ENCODE assay signal across 16 cellular contexts in the genomic region with DNA sequence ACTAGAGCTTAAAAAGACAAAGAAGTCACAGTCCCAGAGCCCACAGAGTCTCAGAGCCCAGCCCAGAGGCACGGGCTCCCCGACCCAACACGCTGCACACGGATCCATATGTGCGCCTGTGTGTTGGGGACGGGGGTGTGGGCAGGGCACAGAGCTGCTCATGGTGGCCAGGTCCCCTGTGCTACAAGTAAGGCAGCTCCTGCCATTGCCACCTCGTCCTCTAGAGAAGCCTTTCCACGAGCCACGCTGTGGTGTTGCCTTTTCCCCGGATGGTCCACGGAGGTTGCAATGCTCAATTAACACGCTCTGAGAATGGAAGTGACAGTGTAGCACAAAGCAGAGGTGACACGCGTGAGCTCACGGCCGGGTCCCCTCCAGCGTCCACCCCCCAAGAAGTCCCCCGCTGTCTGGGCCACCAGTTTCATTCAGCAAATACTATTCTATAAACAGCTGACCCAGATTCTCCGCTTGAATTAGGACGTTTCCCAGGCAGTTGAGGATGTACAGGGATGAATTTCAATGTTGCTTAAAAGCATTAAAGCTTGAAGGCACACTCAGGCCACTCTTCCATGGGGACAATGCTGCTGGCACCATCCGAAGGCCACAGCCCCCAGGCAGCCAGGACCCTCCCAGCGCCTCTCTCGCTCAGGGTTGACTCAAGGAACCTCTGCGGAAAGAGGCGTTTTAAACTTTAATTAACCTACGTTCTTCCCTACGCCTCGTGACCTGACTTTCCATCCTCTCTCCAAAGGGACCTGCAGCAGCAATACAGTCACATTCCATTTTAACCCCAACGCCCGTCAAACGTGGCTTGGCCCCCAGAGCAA.
DNase-seq lines count a peak whose midpoint lies in the region; ATAC-seq lines count a peak whose summit lies in the region.
"Had no signal": no experiment of that assay in that cellular context is flagged by ENCODE, and none has a peak within 500 bp of the region (broad histone marks: within the 10 kb centered on the region; RNA-seq: fewer than 3 reads in every experiment).

No MANE protein-coding gene starts in this region.

- ATAC-seq in GM18909 (IDR thresholded peaks at IDR 0.05; ENCODE audit: poor library complexity, unreplicated experiment), result no peak
- no peak for ATAC-seq in GM19463 (IDR thresholded peaks at IDR 0.05; ENCODE audit: unreplicated experiment)

- peak; percentile 41 for DNase-seq in activated effector memory CD4-positive, alpha-beta T cell treated with anti-CD3 and anti-CD28 coated beads, Interleukin-2, amount 50 U/mL, for 16 hours
- DNase-seq in activated effector memory CD4-positive, alpha-beta T cell treated with Interleukin-2 at 50 U/mL for 16 hours, result no peak
- DNase-seq in midbrain (lab: John Stamatoyannopoulos, UW), result peak; percentile 22
- peak in 7 of 49 donors; percentile 16 to 66 (median 37) for DNase-seq in substantia nigra (lab: John Stamatoyannopoulos, UW)
- no peak for DNase-seq in NCI-H2227 (lab: John Stamatoyannopoulos, UW; ENCODE audit: unreplicated experiment)
- DNase-seq: IMR-90, Kasumi-1, NCI-H187 treated with DMSO at 0.1 percent for 48 hours, NCI-H2171 treated with DMSO at 0.1 percent for 48 hours, NCI-H510A, Peyer's patch had no signal

- H3K27ac ChIP-seq in cingulate gyrus (ENCODE audit: low read depth, low read length) (peak overlapping the region; percentile 65), substantia nigra (ENCODE audit: low read depth, low read length, poor library complexity, severe bottlenecking) (peak overlapping the region; percentile 26)
- H3K27ac ChIP-seq: 22Rv1; BLaER1 treated with 17β-estradiol and CSF1 and Interleukin-3, amounts not matched to agents 10 nM and 100 nM; Peyer's patch had no signal

Comparison
In these comparisons a context has a peak if more than half of its experiments do, and no peak if none do; other contexts are left out.
1. DNase-seq: peak in activated effector memory CD4-positive, alpha-beta T cell treated with anti-CD3 and anti-CD28 coated beads, Interleukin-2, amount 50 U/mL, for 16 hours (single experiment) and midbrain (single experiment); none in activated effector memory CD4-positive, alpha-beta T cell treated with Interleukin-2 at 50 U/mL for 16 hours (single experiment) and NCI-H2227 (single experiment).